Comparison of ENCODE assay signal across 25 cellular contexts in the genomic region with DNA sequence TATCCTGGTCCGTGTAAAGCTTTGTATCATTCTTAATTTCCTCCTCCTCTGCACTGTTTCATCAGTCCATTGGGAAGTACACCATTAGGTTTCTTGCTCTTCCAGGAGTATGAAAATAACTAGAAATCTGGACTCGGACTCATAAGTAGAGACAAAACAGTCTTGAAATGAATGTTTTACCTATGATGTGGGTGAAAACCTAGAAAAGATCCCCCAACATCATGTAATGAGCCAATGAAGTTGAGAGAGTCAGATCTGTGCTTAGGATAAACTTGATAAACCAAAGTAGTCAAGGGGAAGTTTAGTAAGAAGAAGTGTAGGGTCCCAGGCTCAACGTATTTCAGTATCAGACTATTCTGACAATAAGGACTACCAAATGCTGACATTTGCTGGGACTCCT. TPM values are rescaled to one million over a fixed set of nuclear protein-coding genes. Genes with fewer than 3 reads are reported as not detected.
DNase-seq lines count a peak whose midpoint lies in the region; ATAC-seq, FAIRE-seq and TF ChIP-seq lines count a peak whose summit lies in the region.
"Had no signal": no experiment of that assay in that cellular context is flagged by ENCODE, and none has a peak within 500 bp of the region (broad histone marks: within the 10 kb centered on the region; RNA-seq: fewer than 3 reads in every experiment).

No MANE protein-coding gene starts in this region.

- H3K14ac ChIP-seq in neuronal stem cell (ENCODE audit: low read length) = no peak overlapping the region

- no peak overlapping the region for H3K4ac ChIP-seq in neuronal stem cell (ENCODE audit: low read length)

- H3K18ac ChIP-seq in neuronal stem cell (ENCODE audit: low read length) = no peak overlapping the region

- POLR2A ChIA-PET in GM12878 (lab: Charles Lee) = no interaction called here

- no peak overlapping the region for H3K4me3 Mint-ChIP-seq in activated T-cell treated with anti-CD3 and anti-CD28 coated beads, Interleukin-2, amount 50 U/mL, for 24 hours
- H3K4me3 Mint-ChIP-seq: B cell; CD4-positive, alpha-beta T cell; CD8-positive, alpha-beta T cell had no signal

- peaks cover 26% of the 10 kb centered on the region for H3K27me3 Mint-ChIP-seq in activated T-cell treated with anti-CD3 and anti-CD28 coated beads, Interleukin-2, amount 50 U/mL, for 24 hours

- no peak overlapping the region for H3K23ac ChIP-seq in neuronal stem cell (ENCODE audit: low read depth, low read length, poor library complexity)

- H2BK120ac ChIP-seq in neuronal stem cell (ENCODE audit: low read depth, low read length) = no peak overlapping the region

- H4K8ac ChIP-seq in neuronal stem cell (ENCODE audit: low read depth, low read length) = no peak overlapping the region

- intact Hi-C loops in GM12878 (cut with micrococcal nuclease; ENCODE audit: unreplicated experiment) = no loop called here
- intact Hi-C loops in left lung (cut with DNase I) = no loop called here

- H2AFZ ChIP-seq in GM12878 (ENCODE audit: control insufficient read depth, low read depth, low read length) (no peak overlapping the region), neuronal stem cell (ENCODE audit: low read length) (peak overlapping the region; percentile 36)

- DNase-seq in GM12865 (ENCODE audit: low read depth) (peak; percentile 57), GM12878 (ENCODE audit: low read depth, low spot score) (no peak), neuronal stem cell (ENCODE audit: low spot score) (no peak), NCI-H1436 (lab: John Stamatoyannopoulos, UW) (no peak), left lung (no peak)
- DNase-seq in activated T-cell treated with anti-CD3 and anti-CD28 coated beads, Interleukin-2, amount 50 U/mL, for 24 hours = no peak
- DNase-seq: AML-193; Caco-2; Calu3; CD4-positive, alpha-beta T cell; CD8-positive, alpha-beta T cell; DMS79 treated with DMSO at 0.1 percent for 48 hours; GF-D8 had no signal

- CTCF ChIA-PET in GM12878 (lab: Yijun Ruan, JAX) = interaction anchor here (1.0 to 1.3 kb wide), 2 partner anchors 11 to 85 kb away, joined by 3 read pairs; no protein-coding TSS in a partner anchor

- H3K27ac Mint-ChIP-seq in activated T-cell treated with anti-CD3 and anti-CD28 coated beads, Interleukin-2, amount 50 U/mL, for 24 hours = no peak overlapping the region
- H3K27ac Mint-ChIP-seq: B cell; CD4-positive, alpha-beta T cell; CD8-positive, alpha-beta T cell had no signal

- TF ChIP-seq POLR2A in GM12878 (IDR thresholded peaks at IDR 0.05; ENCODE audit: low read depth, low read length) = no peak

- no peaks in the 10 kb centered on the region for H3K4me1 Mint-ChIP-seq in activated T-cell treated with anti-CD3 and anti-CD28 coated beads, Interleukin-2, amount 50 U/mL, for 24 hours (ENCODE audit: low read depth)
- H3K4me1 Mint-ChIP-seq: B cell had no signal

- no TSS peak for BruUV-seq in GM12878 (replicated peaks; lab: Mats Ljungman, UMichigan)

- H3K27ac ChIP-seq in GM12878 (ENCODE audit: control insufficient read depth, insufficient read depth) = no peak overlapping the region
- no peak overlapping the region for H3K27ac ChIP-seq in neuronal stem cell (replicated peaks; ENCODE audit: low read length)
- no peak overlapping the region for H3K27ac ChIP-seq in left lung
- H3K27ac ChIP-seq: 22Rv1; A549; BLaER1 treated with 17β-estradiol and CSF1 and Interleukin-3, amounts not matched to agents 10 nM and 100 nM; C4-2B had no signal

- no peak overlapping the region for H2BK15ac ChIP-seq in neuronal stem cell (ENCODE audit: low read length)

- no peak for TF ChIP-seq CTCF in GM12865 (IDR thresholded peaks at IDR 0.05; ENCODE audit: insufficient read depth, low read depth, low read length, missing control alignments)
- TF ChIP-seq CTCF in GM12878 (IDR thresholded peaks at IDR 0.05 in 2 of 3, conservative IDR thresholded peaks at IDR 0.05 in 1 of 3; ENCODE audit: control insufficient read depth in 2 of 3, extremely low read depth in 1 of 3, insufficient read depth in 1 of 3, low read depth in 3 of 3, low read length in 3 of 3) = no peak
- TF ChIP-seq CTCF in left lung (IDR thresholded peaks at IDR 0.05) = no peak

- WGBS in GM12878 (ENCODE audit: insufficient coverage, insufficient replicate concordance, low lambda C conversion rate, missing lambda C conversion rate) = 49% methylated on average over 3 of the region's 3 CpGs
- no CpG with 5 or more reads among the region's 3 CpGs for WGBS in neuronal stem cell (ENCODE audit: extremely low coverage in 2 of 2, insufficient read length in 2 of 2, insufficient replicate concordance in 1 of 2), 2 donors

- RAD21 ChIA-PET in GM12878 (lab: Charles Lee; ENCODE audit: unreplicated experiment) = interaction anchor here (0.6 kb wide), 1 partner anchor 82 kb away, joined by 3 read pairs; no protein-coding TSS in a partner anchor

- H4K20me1 ChIP-seq in GM12878 (ENCODE audit: control insufficient read depth, insufficient read depth) = no peaks in the 10 kb centered on the region
- H4K20me1 ChIP-seq: BLaER1 treated with 17β-estradiol and CSF1 and Interleukin-3, amounts not matched to agents 10 nM and 100 nM had no signal

- no peak overlapping the region for H3K9ac ChIP-seq in GM12878 (ENCODE audit: control insufficient read depth, insufficient read depth, low read length)
- no peak overlapping the region for H3K9ac ChIP-seq in neuronal stem cell (ENCODE audit: low read depth, low read length, poor library complexity)
- H3K9ac ChIP-seq: BLaER1 treated with 17β-estradiol and CSF1 and Interleukin-3, amounts not matched to agents 10 nM and 100 nM had no signal

- in situ Hi-C loops in GM12878 (cut with MboI) = no loop called here

- no peaks in the 10 kb centered on the region for H3K79me1 ChIP-seq in neuronal stem cell (ENCODE audit: low read depth, low read length)

- H4K91ac ChIP-seq in neuronal stem cell (ENCODE audit: low read depth, low read length, poor library complexity) = no peak overlapping the region

- no peak for TF ChIP-seq EP300 in GM12878 (IDR thresholded peaks at IDR 0.05; ENCODE audit: borderline replicate concordance in 1 of 2, control insufficient read depth in 1 of 2, low read depth in 2 of 2, low read length in 2 of 2)

- SMC1A ChIA-PET in GM12878 (lab: Charles Lee; ENCODE audit: uncharacterized antibody, unreplicated experiment) = interaction anchor here (1.0 to 2.2 kb wide), 3 partner anchors 10 to 42 kb away, joined by 4 to 9 read pairs (median 6); no protein-coding TSS in a partner anchor

- H3K36me3 Mint-ChIP-seq in activated T-cell treated with anti-CD3 and anti-CD28 coated beads, Interleukin-2, amount 50 U/mL, for 24 hours (ENCODE audit: low read depth) = no peaks in the 10 kb centered on the region
- H3K36me3 Mint-ChIP-seq: CD8-positive, alpha-beta T cell had no signal

- no peak overlapping the region for H2BK12ac ChIP-seq in neuronal stem cell (ENCODE audit: low read length)

- no peaks in the 10 kb centered on the region for H3K79me2 ChIP-seq in GM12878 (ENCODE audit: control insufficient read depth, insufficient read depth, low read length)

- no peak for FAIRE-seq in GM12878 (lab: Jason Lieb, UNC)
- FAIRE-seq: A549, D721Med, G401.6, GM12891, GM19239 had no signal

- H3K27me3 ChIP-seq in GM12878 (replicated peaks in 1 of 2; ENCODE audit: control insufficient read depth in 2 of 2, insufficient read depth in 2 of 2, low read length in 1 of 2) = no peaks in the 10 kb centered on the region
- H3K27me3 ChIP-seq in neuronal stem cell (ENCODE audit: control insufficient read depth in 3 of 3, insufficient read depth in 3 of 3, low read depth in 1 of 3, low read length in 3 of 3) = no peaks in the 10 kb centered on the region
- no peaks in the 10 kb centered on the region for H3K27me3 ChIP-seq in left lung
- H3K27me3 ChIP-seq: BLaER1 treated with 17β-estradiol and CSF1 and Interleukin-3, amounts not matched to agents 10 nM and 100 nM had no signal

- ATAC-seq in HG02870 (IDR thresholded peaks at IDR 0.05; ENCODE audit: unreplicated experiment) (peak; percentile 58), GM12878 (peak; percentile 56), left lung (no peak)
- ATAC-seq: A549; CD8-positive, alpha-beta T cell had no signal

- no peaks in the 10 kb centered on the region; the same call in 2 of the 3 replicates for H3K9me3 ChIP-seq in GM12878 (replicated peaks; ENCODE audit: control insufficient read depth, insufficient read depth, low read length)
- H3K9me3 ChIP-seq in neuronal stem cell (replicated peaks in 1 of 2; ENCODE audit: control insufficient read depth in 2 of 2, insufficient read depth in 1 of 2, low read depth in 1 of 2, low read length in 2 of 2) = no peaks in the 10 kb centered on the region
- H3K9me3 ChIP-seq in left lung = no peaks in the 10 kb centered on the region
- H3K9me3 ChIP-seq: A549, Caco-2 had no signal

- no peak overlapping the region for H3K4me2 ChIP-seq in GM12878 (ENCODE audit: control insufficient read depth, insufficient read depth)
- no peak overlapping the region for H3K4me2 ChIP-seq in neuronal stem cell (ENCODE audit: insufficient read depth, low read length, poor library complexity, severe bottlenecking)
- H3K4me2 ChIP-seq: A549; BLaER1 treated with 17β-estradiol and CSF1 and Interleukin-3, amounts not matched to agents 10 nM and 100 nM had no signal

- no peak overlapping the region for H2BK5ac ChIP-seq in neuronal stem cell (ENCODE audit: low read length)

- H3K9me3 Mint-ChIP-seq in activated T-cell treated with anti-CD3 and anti-CD28 coated beads, Interleukin-2, amount 50 U/mL, for 24 hours = no peaks in the 10 kb centered on the region
- H3K9me3 Mint-ChIP-seq: CD4-positive, alpha-beta T cell; CD8-positive, alpha-beta T cell had no signal

- H3K4me3 ChIP-seq in GM12865 (ENCODE audit: low read depth, low read length) = no peak overlapping the region
- no peak overlapping the region for H3K4me3 ChIP-seq in GM12878
- H3K4me3 ChIP-seq in neuronal stem cell (ENCODE audit: low read length in 2 of 2) = no peak overlapping the region
- no peak overlapping the region for H3K4me3 ChIP-seq in left lung
- H3K4me3 ChIP-seq: A549; BLaER1 treated with 17β-estradiol and CSF1 and Interleukin-3, amounts not matched to agents 10 nM and 100 nM had no signal

- H3K36me3 ChIP-seq in GM12878 (ENCODE audit: control insufficient read depth in 2 of 2, insufficient read depth in 2 of 2, low read length in 1 of 2) = no peaks in the 10 kb centered on the region
- H3K36me3 ChIP-seq in neuronal stem cell (replicated peaks in 1 of 2; ENCODE audit: control insufficient read depth in 2 of 2, insufficient read depth in 2 of 2, low read length in 2 of 2) = no peaks in the 10 kb centered on the region
- H3K36me3 ChIP-seq in left lung = no peaks in the 10 kb centered on the region
- H3K36me3 ChIP-seq: BLaER1 treated with 17β-estradiol and CSF1 and Interleukin-3, amounts not matched to agents 10 nM and 100 nM had no signal

- H2AK5ac ChIP-seq in neuronal stem cell (ENCODE audit: low read depth, low read length) = no peak overlapping the region

- peaks cover 7% of the 10 kb centered on the region for H3K4me1 ChIP-seq in GM12878 (ENCODE audit: control insufficient read depth, insufficient read depth, low read length)
- H3K4me1 ChIP-seq in neuronal stem cell (ENCODE audit: control insufficient read depth in 2 of 2, insufficient read depth in 1 of 2, low read depth in 1 of 2, low read length in 2 of 2) = peaks cover 5 to 19% of the 10 kb centered on the region in 2 donors
- peaks cover 8 to 22% of the 10 kb centered on the region in 2 donors for H3K4me1 ChIP-seq in left lung
- H3K4me1 ChIP-seq: A549; BLaER1 treated with 17β-estradiol and CSF1 and Interleukin-3, amounts not matched to agents 10 nM and 100 nM; Caco-2 had no signal

- TF ChIP-seq RAD21 in GM12878 (IDR thresholded peaks at IDR 0.05; ENCODE audit: insufficient read depth, low read depth, low read length) = no peak

RNA-seq across cellular contexts. Expression of gene ZNF366, which starts 25.2 kb away (rescaled TPM):
- not detected in 2 replicates for total RNA-seq in GM12878 (2013; cell fraction: nucleolus; rRNA removed)
- total RNA-seq in GM12878 (2014; rRNA removed) (0.06 TPM in 1 of 2 replicates, not detected in the other), GM12878 (2014; rRNA removed; fragmentation: Illumina TruSeq; extraction: Trizol) (0.05 TPM in 1 of 2 replicates, not detected in the other), GM12878 (2021) (0.18 TPM in 1 of 2 replicates, not detected in the other), left lung (1 to 10 TPM; 3.2 to 5.6 TPM)
- polyA plus RNA-seq in GM12878 (2011; ENCODE audit: low read depth) = not detected
- polyA plus RNA-seq in GM12878 (2011; rRNA removed) (not detected in 2 replicates), GM12878 (2014; fragmentation: Illumina TruSeq; extraction: Trizol) (0.01 and 0.10 TPM in 2 replicates), GM12878 (2014; fragmentation: Nextera tagmentation; extraction: Ambion mirVana) (not detected), GM12878 (2014; rRNA removed) (0.03 TPM in 1 of 2 replicates, not detected in the other), GM12878 (2016; fragmentation: Nextera tagmentation; extraction: Ambion mirVana) (not detected)
- not detected in 2 replicates for polyA plus RNA-seq in GM12878 (2011; cell fraction: cytosol; rRNA removed)
- not detected in 2 replicates for polyA plus RNA-seq in GM12878 (2011; cell fraction: nucleus; rRNA removed)
- polyA plus RNA-seq in GM12878 (2012) = 0.04 and 0.08 TPM in 2 replicates
- polyA minus RNA-seq in GM12878 (2011; rRNA and poly(A)+ RNA removed) = not detected in 2 replicates
- not detected in 2 replicates for polyA minus RNA-seq in GM12878 (2011; cell fraction: cytosol; rRNA and poly(A)+ RNA removed)
- polyA minus RNA-seq in GM12878 (2011; cell fraction: nucleus; rRNA and poly(A)+ RNA removed) = not detected in 2 replicates
- polyA plus RNA-seq in neuronal stem cell (2013, experiment 1 of 2) = not detected
- polyA plus RNA-seq in neuronal stem cell (2013, experiment 2 of 2) = not detected
- total RNA-seq: A172; B cell; Caco-2; Calu3; CD8-positive, alpha-beta T cell had no signal
- polyA plus RNA-seq: A549, BJ had no signal
